ENCODE assay signal across 8 cellular contexts in the genomic region with DNA sequence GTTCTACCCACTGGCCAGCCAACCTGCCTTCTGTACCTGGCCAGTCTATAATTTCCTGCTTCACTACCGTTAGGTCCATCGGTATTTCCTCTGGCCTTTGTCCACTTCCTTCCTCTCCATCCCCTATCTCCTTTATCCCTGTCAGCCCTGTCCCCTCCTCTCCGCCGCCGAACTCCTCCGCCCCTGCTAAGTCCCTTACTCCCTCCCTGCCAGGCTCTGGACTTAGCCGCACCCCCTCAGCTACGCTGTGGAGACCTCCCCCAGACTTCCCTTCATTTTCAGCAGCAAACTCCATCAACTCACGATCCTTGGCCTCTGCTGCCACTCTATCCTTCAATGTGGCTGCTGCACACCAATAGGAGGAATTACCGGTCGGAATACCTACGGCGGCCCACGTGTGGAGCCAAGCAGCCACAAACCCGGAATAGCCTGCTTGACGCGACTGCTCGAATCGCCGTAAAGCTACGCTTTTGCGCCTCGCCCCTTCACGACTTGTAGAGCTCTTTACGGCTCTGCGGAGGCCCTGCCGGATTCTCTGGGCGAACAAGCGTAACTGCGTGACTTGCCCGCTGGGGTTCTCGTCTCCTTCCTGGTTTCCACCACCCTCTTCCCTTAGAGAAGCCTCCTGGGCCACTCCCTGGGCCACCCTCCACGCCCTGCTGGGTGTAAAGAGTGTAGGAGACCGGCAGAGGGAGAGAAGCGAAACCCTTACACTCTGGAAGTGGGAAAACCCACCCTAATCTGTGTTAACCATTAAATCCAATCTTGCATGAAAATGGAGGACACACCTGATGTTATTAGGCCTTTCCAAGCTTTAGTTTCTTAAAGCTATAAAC. TPM values are rescaled to one million over a fixed set of nuclear protein-coding genes. Genes with fewer than 3 reads are reported as not detected.
DNase-seq lines count a peak whose midpoint lies in the region; ATAC-seq and TF ChIP-seq lines count a peak whose summit lies in the region.

A gene with protein sequence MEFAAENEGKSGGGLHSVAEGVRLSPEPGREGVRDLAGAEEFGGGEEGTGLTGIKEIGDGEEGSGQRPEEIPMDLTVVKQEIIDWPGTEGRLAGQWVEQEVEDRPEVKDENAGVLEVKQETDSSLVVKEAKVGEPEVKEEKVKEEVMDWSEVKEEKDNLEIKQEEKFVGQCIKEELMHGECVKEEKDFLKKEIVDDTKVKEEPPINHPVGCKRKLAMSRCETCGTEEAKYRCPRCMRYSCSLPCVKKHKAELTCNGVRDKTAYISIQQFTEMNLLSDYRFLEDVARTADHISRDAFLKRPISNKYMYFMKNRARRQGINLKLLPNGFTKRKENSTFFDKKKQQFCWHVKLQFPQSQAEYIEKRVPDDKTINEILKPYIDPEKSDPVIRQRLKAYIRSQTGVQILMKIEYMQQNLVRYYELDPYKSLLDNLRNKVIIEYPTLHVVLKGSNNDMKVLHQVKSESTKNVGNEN (minus strand): TSS at position 444 of the 836 bp plus-strand sequence. CDS start 149 bp downstream, at position 295.

- no peaks in the 10 kb centered on the region for H3K27me3 ChIP-seq in MM.1S (replicated peaks; ENCODE audit: insufficient read depth, low read length)
- H3K27me3 ChIP-seq in foreskin keratinocyte: no peaks in the 10 kb centered on the region
- no peaks in the 10 kb centered on the region for H3K27me3 ChIP-seq in neural progenitor cell

- peak within 1 kb of the TSS; percentile 93 for H3K4me3 ChIP-seq in MM.1S (ENCODE audit: low read length)
- H3K4me3 ChIP-seq in neural progenitor cell: peak within 1 kb of the TSS; percentile 84

- H3K36me3 ChIP-seq in MM.1S (replicated peaks; ENCODE audit: insufficient read depth, low read length) (peaks cover 3% of the 10 kb centered on the region; the same call in 1 of the 2 replicates), neural progenitor cell (peaks cover 15% of the 10 kb centered on the region)

- H2AFZ ChIP-seq in MM.1S (ENCODE audit: low read length): peak within 1 kb of the TSS; percentile 90
- peak within 1 kb of the TSS; percentile 89 for H2AFZ ChIP-seq in neural progenitor cell (replicated peaks)

- peaks cover 2% of the 10 kb centered on the region for H3K4me1 Mint-ChIP-seq in neural progenitor cell

- peak; percentile 98 for ATAC-seq in foreskin keratinocyte

- H3F3A ChIP-seq in MM.1S (ENCODE audit: insufficient read depth, low read length): 0 out of 2 replicates have a peak, but pooled peaks cover 6% of the 10 kb centered on the region
- H3F3A ChIP-seq in neural progenitor cell (ENCODE audit: low read depth): peaks cover 13% of the 10 kb centered on the region

- no peak within 1 kb of the TSS for H3K4me3 Mint-ChIP-seq in neural progenitor cell

- no peak within 1 kb of the TSS for H3K27ac Mint-ChIP-seq in neural progenitor cell

- no peaks in the 10 kb centered on the region for H3K9me2 ChIP-seq in MM.1S (replicated peaks; ENCODE audit: insufficient read depth, low read length)

- peak; percentile 45 for TF ChIP-seq CTCF in MM.1S (IDR thresholded peaks at IDR 0.05; ENCODE audit: low read length)
- TF ChIP-seq CTCF in foreskin keratinocyte (conservative IDR thresholded peaks at IDR 0.05): peak; percentile 56
- peak; percentile 47 for TF ChIP-seq CTCF in neural progenitor cell (IDR thresholded peaks at IDR 0.05)

- H3K9me3 ChIP-seq in MM.1S (replicated peaks; ENCODE audit: insufficient read depth, low read length): no peaks in the 10 kb centered on the region
- no peaks in the 10 kb centered on the region for H3K9me3 ChIP-seq in neural progenitor cell (ENCODE audit: low read depth)

- peaks cover 17% of the 10 kb centered on the region for H3K36me3 Mint-ChIP-seq in neural progenitor cell

- H3K27ac ChIP-seq in MM.1S (ENCODE audit: low read length): peak within 1 kb of the TSS; percentile 49; the same call in 1 of the 2 replicates
- peak within 1 kb of the TSS; percentile 45 for H3K27ac ChIP-seq in foreskin keratinocyte
- peak within 1 kb of the TSS; percentile 59 for H3K27ac ChIP-seq in neural progenitor cell

- H3K9ac ChIP-seq in MM.1S (ENCODE audit: low read length) (peak within 1 kb of the TSS; percentile 68), neural progenitor cell (peak within 1 kb of the TSS; percentile 50)

- no peaks in the 10 kb centered on the region for H3K27me3 Mint-ChIP-seq in neural progenitor cell (ENCODE audit: insufficient read depth, low read depth)

- H3K9me3 Mint-ChIP-seq in neural progenitor cell: no peaks in the 10 kb centered on the region

- DNase-seq in GM03348 (ENCODE audit: low spot score) (peak; percentile 94), HCEC 1CT (peak; percentile 98), MM.1S (peak; percentile 98), SHP77 treated with DMSO at 0.1 percent for 48 hours (lab: John Stamatoyannopoulos, UW) (peak; percentile 91), activated gamma-delta T cell (lab: John Stamatoyannopoulos, UW) (peak; percentile 43), foreskin keratinocyte (peak; percentile 94 to 97), neural progenitor cell (ENCODE audit: low spot score) (peak; percentile 97), stromal cell of bone marrow (ENCODE audit: low read depth) (peak; percentile 91)

- H3K79me2 ChIP-seq in MM.1S (ENCODE audit: low read length) (peaks cover 40% of the 10 kb centered on the region), neural progenitor cell (ENCODE audit: low read depth) (peaks cover 45% of the 10 kb centered on the region)

- H3K4me1 ChIP-seq in MM.1S (ENCODE audit: low read length) (peaks cover 4% of the 10 kb centered on the region; the same call in 1 of the 2 replicates), foreskin keratinocyte (peaks cover 5% of the 10 kb centered on the region), neural progenitor cell (peaks cover 7% of the 10 kb centered on the region)

- no peaks in the 10 kb centered on the region for H4K20me1 ChIP-seq in MM.1S (ENCODE audit: insufficient read depth, low read length)
- no peaks in the 10 kb centered on the region for H4K20me1 ChIP-seq in neural progenitor cell (ENCODE audit: low read depth)

- H3K4me2 ChIP-seq in MM.1S (ENCODE audit: low read depth, low read length) (peak within 1 kb of the TSS; percentile 50), neural progenitor cell (peak within 1 kb of the TSS; percentile 94)

RNA-seq across cellular contexts. Expression of the gene that starts here (rescaled TPM):
- total RNA-seq in foreskin keratinocyte: 18.2 and 23.7 TPM in 2 replicates
- polyA plus RNA-seq in foreskin keratinocyte: 9.3 and 13.4 TPM in 2 replicates
- total RNA-seq in neural progenitor cell (ENCODE audit: low replicate concordance): 13.7 and 22.0 TPM in 2 replicates

Comparison
In these comparisons a context has a peak if more than half of its experiments do, and no peak if none do; other contexts are left out.
1. Peak in every context shown above with its lines: DNase-seq, ATAC-seq, H3K4me3 ChIP-seq and H3K27ac ChIP-seq.
2. DNase-seq: peak in every context shown above with its lines; median percentile 98 in HCEC 1CT; 98 in MM.1S; 97 in neural progenitor cell; 96 in foreskin keratinocyte; 94 in GM03348; 91 in SHP77 treated with DMSO at 0.1 percent for 48 hours; 91 in stromal cell of bone marrow; 43 in activated gamma-delta T cell.